19 cellular contexts compared by ENCODE assay signal in the genomic region with DNA sequence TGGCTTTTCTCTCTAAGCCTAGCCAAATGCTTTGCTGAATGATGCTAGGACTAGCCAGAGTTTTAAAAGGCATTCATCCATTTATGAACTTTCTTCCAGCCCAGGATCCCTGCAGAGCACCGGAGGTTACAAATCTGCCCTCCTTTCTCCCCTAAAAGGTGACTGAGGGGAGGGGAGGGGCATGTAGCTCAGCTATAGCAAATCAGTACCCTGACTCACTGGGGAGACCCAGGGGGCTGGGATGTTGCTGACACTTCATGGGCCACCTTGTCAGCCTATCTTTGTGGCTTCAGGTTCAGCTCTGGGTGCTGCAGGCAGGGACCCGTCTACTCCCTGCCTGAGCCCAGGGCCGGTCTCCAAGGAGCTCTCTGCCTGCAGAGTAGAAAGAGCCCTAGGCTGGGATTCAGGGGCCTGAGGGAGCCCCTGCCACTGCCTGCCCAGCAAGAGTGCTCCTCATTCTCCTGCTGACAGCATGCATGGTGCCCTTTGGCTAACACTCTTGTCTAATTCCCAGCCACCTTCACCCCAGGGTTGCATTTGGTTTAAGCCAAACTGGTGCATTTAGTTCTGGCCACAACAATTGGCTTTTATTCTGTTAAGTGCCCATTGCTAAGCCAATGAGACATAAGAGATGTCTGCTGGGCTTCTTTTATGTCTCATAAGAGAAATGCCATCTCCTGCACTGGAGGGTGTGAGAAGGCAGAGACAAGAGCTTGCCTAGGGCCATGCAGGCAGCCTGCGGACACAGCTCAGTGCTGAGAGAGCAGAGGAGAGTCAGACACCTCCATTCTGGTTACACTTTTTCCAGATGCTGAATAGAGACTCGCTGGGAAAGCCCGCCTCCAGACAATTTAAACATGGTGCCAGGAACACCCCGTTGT. TPM values are rescaled to one million over a fixed set of nuclear protein-coding genes. Genes with fewer than 3 reads are reported as not detected.
DNase-seq lines count a peak whose midpoint lies in the region; ATAC-seq, FAIRE-seq and TF ChIP-seq lines count a peak whose summit lies in the region.
"Had no signal": no experiment of that assay in that cellular context is flagged by ENCODE, and none has a peak within 500 bp of the region (broad histone marks: within the 10 kb centered on the region; RNA-seq: fewer than 3 reads in every experiment).

No MANE protein-coding gene starts in this region.

- peak overlapping the region; percentile 26; the same call in 1 of the 2 replicates for H3K27ac ChIP-seq in PC-9
- H3K27ac ChIP-seq in H1 (ENCODE audit: low read depth, low read length), result no peak overlapping the region
- H3K27ac ChIP-seq: lower lobe of right lung, Peyer's patch, right lobe of liver had no signal

- no peak for TF ChIP-seq CTCF in PC-9 (conservative IDR thresholded peaks at IDR 0.05)
- no peak for TF ChIP-seq CTCF in H1 (IDR thresholded peaks at IDR 0.05; ENCODE audit: control extremely low read depth in 1 of 3, insufficient read depth in 1 of 3, low read depth in 1 of 3, low read length in 3 of 3)
- no peak for TF ChIP-seq CTCF in progenitor cell of endocrine pancreas (IDR thresholded peaks at IDR 0.05; ENCODE audit: unreplicated experiment)
- TF ChIP-seq CTCF in foreskin fibroblast (IDR thresholded peaks at IDR 0.05; ENCODE audit: low read depth, low read length), result no peak

- TF ChIP-seq RAD21 in H1 (IDR thresholded peaks at IDR 0.05 in 1 of 2, conservative IDR thresholded peaks at IDR 0.05 in 1 of 2; ENCODE audit: low read depth in 2 of 2, low read length in 2 of 2), result no peak

- H2AFZ ChIP-seq in PC-9 (no peak overlapping the region), H1 (ENCODE audit: low read length) (no peak overlapping the region)

- WGBS in H1 (ENCODE audit: extremely low coverage in 1 of 2, insufficient coverage in 1 of 2, insufficient read length in 1 of 2, insufficient replicate concordance in 2 of 2, low coverage in 1 of 2, low lambda C conversion rate in 2 of 2, missing lambda C conversion rate in 1 of 2), 2 experiments, result 92% methylated on average over 5 of the region's 7 CpGs; no CpG with 5 or more reads in 1 of the 2 experiments

- H3F3A ChIP-seq in PC-9 (ENCODE audit: insufficient read depth, low read depth), result peaks cover 6% of the 10 kb centered on the region; the same call in 1 of the 2 replicates

- no peak overlapping the region for H3K9ac ChIP-seq in H1 (replicated peaks in 1 of 4; ENCODE audit: extremely low read depth in 1 of 4, low read depth in 3 of 4, low read length in 3 of 4)

- peaks cover 20% of the 10 kb centered on the region for H3K4me1 Mint-ChIP-seq in T-helper 2 cell treated with Interferon-gamma antibody and Interleukin-4, amounts not matched to agents 5 μg/mL and 100 μg/mL, for 36 hours (ENCODE audit: low read depth)
- peaks cover 8% of the 10 kb centered on the region for H3K4me1 Mint-ChIP-seq in progenitor cell of endocrine pancreas (ENCODE audit: low read depth)

- no peak overlapping the region for H4K8ac ChIP-seq in H1 (ENCODE audit: extremely low read depth, insufficient read depth, low read length)

- H3K27ac Mint-ChIP-seq in T-helper 2 cell treated with Interferon-gamma antibody and Interleukin-4, amounts not matched to agents 5 μg/mL and 100 μg/mL, for 36 hours, result peak overlapping the region; percentile 55
- H3K27ac Mint-ChIP-seq in progenitor cell of endocrine pancreas, result peak overlapping the region; percentile 59

- H3K27me3 ChIP-seq in PC-9 (ENCODE audit: insufficient read depth, low read depth) (no peaks in the 10 kb centered on the region), H1 (replicated peaks in 1 of 4; ENCODE audit: control insufficient read depth in 3 of 4, extremely low read depth in 1 of 4, insufficient read depth in 3 of 4, low read length in 3 of 4) (no peaks in the 10 kb centered on the region)
- H3K27me3 ChIP-seq: Peyer's patch, right lobe of liver had no signal

- no peak overlapping the region for H3K14ac ChIP-seq in H1 (ENCODE audit: insufficient read length)

- CTCF ChIA-PET in PC-9 (lab: Charles Lee), result interaction anchor here (0.6 kb wide), 1 partner anchor 12 kb away, joined by 3 read pairs; a partner anchor contains a TSS
- CTCF ChIA-PET in H1 (lab: Charles Lee; ENCODE audit: partially characterized antibody), result interaction anchor here (1.0 to 4.9 kb wide), 4 partner anchors 10 to 33 kb away, joined by 3 to 21 read pairs (median 3); a partner anchor contains a TSS

- no peak overlapping the region for H2BK120ac ChIP-seq in H1 (replicated peaks; ENCODE audit: low read depth, low read length)

- no peaks in the 10 kb centered on the region; the same call in 1 of the 2 replicates for H3K79me1 ChIP-seq in H1 (ENCODE audit: low read depth, low read length)

- H4K20me1 ChIP-seq in PC-9 (ENCODE audit: insufficient read depth), result no peaks in the 10 kb centered on the region
- H4K20me1 ChIP-seq in H1 (replicated peaks in 1 of 2; ENCODE audit: control insufficient read depth in 1 of 2, insufficient read depth in 2 of 2, low read length in 2 of 2), result no peaks in the 10 kb centered on the region

- POLR2A ChIA-PET in PC-9 (lab: Charles Lee; ENCODE audit: unreplicated experiment) (interaction anchor here (0.5 kb wide), 1 partner anchor 13 kb away, joined by 3 read pairs; no protein-coding TSS in a partner anchor), H1 (lab: Charles Lee; ENCODE audit: partially characterized antibody) (interaction anchor here (0.8 to 1.7 kb wide), 3 partner anchors 11 to 136 kb away, joined by 3 to 4 read pairs (median 3); a partner anchor contains a TSS)

- H3K18ac ChIP-seq in H1 (ENCODE audit: extremely low read depth, low read length), result no peak overlapping the region

- no peak overlapping the region; the same call in 1 of the 2 replicates for H2BK12ac ChIP-seq in H1 (ENCODE audit: low read depth, low read length)

- H3K23me2 ChIP-seq in H1 (ENCODE audit: low read depth, low read length), result no peaks in the 10 kb centered on the region

- H3K4me1 ChIP-seq in PC-9 (replicated peaks; ENCODE audit: insufficient read depth) (peaks cover 32% of the 10 kb centered on the region), H1 (replicated peaks in 1 of 4; ENCODE audit: control insufficient read depth in 3 of 4, insufficient read depth in 4 of 4, low read length in 3 of 4) (peaks cover 5 to 17% (median 11%) of the 10 kb centered on the region in 4 experiments; a peak in 6 of 7 replicates)
- H3K4me1 ChIP-seq: lower lobe of right lung, Peyer's patch, right lobe of liver had no signal

- TF ChIP-seq EP300 in H1 (IDR thresholded peaks at IDR 0.05; ENCODE audit: borderline replicate concordance in 1 of 2, low read depth in 2 of 2, low read length in 2 of 2), result no peak

- TF ChIP-seq POLR2A in H1 (IDR thresholded peaks at IDR 0.05; ENCODE audit: control extremely low read depth in 1 of 2, low read depth in 2 of 2, low read length in 2 of 2), result no peak

- no peak overlapping the region for H4K5ac ChIP-seq in H1 (ENCODE audit: insufficient read length, low read depth, low read length)

- H3K27me3 Mint-ChIP-seq in T-helper 2 cell treated with Interferon-gamma antibody and Interleukin-4, amounts not matched to agents 5 μg/mL and 100 μg/mL, for 36 hours (ENCODE audit: low read depth), result no peaks in the 10 kb centered on the region
- H3K27me3 Mint-ChIP-seq in progenitor cell of endocrine pancreas, result no peaks in the 10 kb centered on the region
- H3K27me3 Mint-ChIP-seq: IgD-negative memory B cell had no signal

- no peaks in the 10 kb centered on the region for H3K9me2 ChIP-seq in PC-9 (ENCODE audit: insufficient read depth)

- H3K56ac ChIP-seq in H1 (replicated peaks; ENCODE audit: insufficient read length, low read depth, low read length), result no peak overlapping the region

- FAIRE-seq in H1 (lab: Jason Lieb, UNC), result no peak

- no peak overlapping the region for H3K23ac ChIP-seq in H1 (ENCODE audit: insufficient read length)

- H3K9me3 ChIP-seq in PC-9 (ENCODE audit: insufficient read depth, low read depth) (no peaks in the 10 kb centered on the region), H1 (ENCODE audit: insufficient read depth in 2 of 2, low read depth in 1 of 2, low read length in 1 of 2) (no peaks in the 10 kb centered on the region; a peak in 1 of 4 replicates)
- H3K9me3 ChIP-seq: lower lobe of right lung, Peyer's patch, right lobe of liver had no signal

- no peak overlapping the region for H4K91ac ChIP-seq in H1 (replicated peaks; ENCODE audit: insufficient read length, low read length)

- no peaks in the 10 kb centered on the region for H3K36me3 ChIP-seq in PC-9 (ENCODE audit: low read depth)
- H3K36me3 ChIP-seq in H1 (ENCODE audit: control insufficient read depth in 2 of 4, insufficient read depth in 4 of 4, low read length in 3 of 4), result no peaks in the 10 kb centered on the region
- H3K36me3 ChIP-seq: lower lobe of right lung, Peyer's patch, right lobe of liver had no signal

- H3K79me2 ChIP-seq in PC-9 (ENCODE audit: low read depth), result peaks cover 9% of the 10 kb centered on the region; the same call in 1 of the 2 replicates
- H3K79me2 ChIP-seq in H1 (ENCODE audit: control insufficient read depth in 1 of 2, insufficient read depth in 2 of 2, low read length in 2 of 2), result peaks cover 0 to 21% of the 10 kb centered on the region in 2 experiments; a peak in 3 of 4 replicates

- no peak for ATAC-seq in HG03469 (IDR thresholded peaks at IDR 0.05; ENCODE audit: unreplicated experiment)

- peaks cover 38% of the 10 kb centered on the region for H3K36me3 Mint-ChIP-seq in T-helper 2 cell treated with Interferon-gamma antibody and Interleukin-4, amounts not matched to agents 5 μg/mL and 100 μg/mL, for 36 hours (ENCODE audit: low read depth)
- H3K36me3 Mint-ChIP-seq in progenitor cell of endocrine pancreas (ENCODE audit: insufficient read depth), result peaks cover 8% of the 10 kb centered on the region

- H3K4me3 ChIP-seq in PC-9, result no peak overlapping the region
- no peak overlapping the region for H3K4me3 ChIP-seq in H1 (ENCODE audit: extremely low read depth in 1 of 4, insufficient read depth in 2 of 4, low read depth in 3 of 4, low read length in 4 of 4)
- no peak overlapping the region for H3K4me3 ChIP-seq in foreskin fibroblast (ENCODE audit: low read depth in 1 of 2, low read length in 2 of 2)
- H3K4me3 ChIP-seq: lower lobe of right lung, Peyer's patch, right lobe of liver had no signal

- H2BK20ac ChIP-seq in H1 (ENCODE audit: low read length), result no peak overlapping the region

- peak overlapping the region; percentile 26; the same call in 1 of the 2 replicates for H2BK5ac ChIP-seq in H1 (ENCODE audit: low read depth, low read length)

- peaks cover 15% of the 10 kb centered on the region for H3K9me3 Mint-ChIP-seq in T-helper 2 cell treated with Interferon-gamma antibody and Interleukin-4, amounts not matched to agents 5 μg/mL and 100 μg/mL, for 36 hours
- no peaks in the 10 kb centered on the region for H3K9me3 Mint-ChIP-seq in progenitor cell of endocrine pancreas (ENCODE audit: low read depth)
- H3K9me3 Mint-ChIP-seq: neural crest cell had no signal

- no peak for DNase-seq in T-helper 2 cell treated with Interferon-gamma antibody and Interleukin-4, amounts not matched to agents 5 μg/mL and 100 μg/mL, for 36 hours (ENCODE audit: low spot score)
- no peak for DNase-seq in T-helper 2 cell
- DNase-seq in PC-9, result no peak
- DNase-seq in H1 (ENCODE audit: low read depth in 1 of 2, low spot score in 2 of 2), result no peak
- DNase-seq in progenitor cell of endocrine pancreas (ENCODE audit: low spot score, unreplicated experiment), result no peak
- no peak for DNase-seq in 8988T
- DNase-seq in foreskin fibroblast, result no peak
- DNase-seq: GF-D8; lower lobe of right lung; NCI-H1105 treated with DMSO at 0.1 percent for 48 hours; NCI-H524; Peyer's patch; right lobe of liver; stimulated activated CD4-positive, alpha-beta T cell treated with anti-CD3 and anti-CD28 coated beads, Interleukin-4, amount 100 ng/mL, for 24 hours had no signal

- BruUV-seq in PC-9 (replicated peaks; lab: Mats Ljungman, UMichigan), result no TSS peak

- no peak overlapping the region for H3K4me3 Mint-ChIP-seq in T-helper 2 cell treated with Interferon-gamma antibody and Interleukin-4, amounts not matched to agents 5 μg/mL and 100 μg/mL, for 36 hours
- no peak overlapping the region for H3K4me3 Mint-ChIP-seq in progenitor cell of endocrine pancreas (ENCODE audit: low read depth)
- H3K4me3 Mint-ChIP-seq: IgD-negative memory B cell; neural crest cell; T-helper 1 cell treated with Interleukin-12 subunit alpha and Interleukin-12 subunit beta and Interleukin-4 antibody, amounts not matched to agents 30 μg/mL and 1 μg/mL, for 36 hours had no signal

- H3K4ac ChIP-seq in H1 (replicated peaks; ENCODE audit: insufficient read length, low read depth, low read length), result no peak overlapping the region

- intact Hi-C loops in PC-9 (cut with micrococcal nuclease; ENCODE audit: unreplicated experiment), result no loop called here

- no peak overlapping the region for H2AK5ac ChIP-seq in H1 (ENCODE audit: low read depth, low read length)

- H3K4me2 ChIP-seq in PC-9, result no peak overlapping the region
- 0 out of 4 replicates have a peak overlapping the region, but pooled peaks of 1 of the 2 experiments have one; percentile 8 for H3K4me2 ChIP-seq in H1 (ENCODE audit: insufficient read depth in 1 of 2, low read depth in 2 of 2, low read length in 2 of 2)

- peak overlapping the region; percentile 67; the same call in 1 of the 2 replicates for H2BK15ac ChIP-seq in H1 (ENCODE audit: low read length)

RNA-seq across cellular contexts. Expression of a gene that starts 11.9 kb away (rescaled TPM):
- 51.0 and 64.2 TPM in 2 replicates for total RNA-seq in PC-9 (2021)
- 74.3 and 78.0 TPM in 2 replicates for total RNA-seq in H1 (2021; fragmentation: NEBNext Ultra II Directional; extraction: Animal tissue kit (Norgen Biotek cat#: 25700))
- polyA plus RNA-seq in H1 (2011; rRNA removed), result 14.7 and 17.4 TPM in 2 replicates
- 33.5 TPM for polyA plus RNA-seq in H1 (2011; cell fraction: cytosol; rRNA removed)
- 9.6 TPM for polyA plus RNA-seq in H1 (2011; cell fraction: nucleus; rRNA removed)
- polyA plus RNA-seq in H1 (2012, experiment 1 of 2), result 26.0 to 46.1 TPM (median 36.2 TPM) in 4 replicates
- 0.60 TPM for polyA plus RNA-seq in H1 (2012, experiment 2 of 2)
- polyA plus RNA-seq in H1 (2013, experiment 1 of 2), result 31.8 TPM
- 31.1 TPM for polyA plus RNA-seq in H1 (2013, experiment 2 of 2)
- polyA minus RNA-seq in H1 (2011; rRNA and poly(A)+ RNA removed), result 101 and 126 TPM in 2 replicates
- 69.3 TPM for polyA minus RNA-seq in H1 (2011; cell fraction: cytosol; rRNA and poly(A)+ RNA removed)
- polyA minus RNA-seq in H1 (2011; cell fraction: nucleus; rRNA and poly(A)+ RNA removed), result 48.6 TPM
- total RNA-seq in progenitor cell of endocrine pancreas, result 85.1 and 88.9 TPM in 2 replicates

RNA-seq across cellular contexts. Expression of a gene that starts 41.3 kb away (rescaled TPM):
- not detected in 2 replicates for total RNA-seq in PC-9 (2021)
- total RNA-seq in H1 (2021; fragmentation: NEBNext Ultra II Directional; extraction: Animal tissue kit (Norgen Biotek cat#: 25700)), result not detected in 2 replicates
- not detected in 2 replicates for polyA plus RNA-seq in H1 (2011; rRNA removed)
- not detected for polyA plus RNA-seq in H1 (2011; cell fraction: cytosol; rRNA removed)
- not detected for polyA plus RNA-seq in H1 (2011; cell fraction: nucleus; rRNA removed)
- polyA plus RNA-seq in H1 (2012, experiment 1 of 2), result 0.08 to 0.15 TPM in 2 of 4 replicates, not detected in the others
- not detected for polyA plus RNA-seq in H1 (2012, experiment 2 of 2)
- polyA plus RNA-seq in H1 (2013, experiment 1 of 2), result not detected
- polyA plus RNA-seq in H1 (2013, experiment 2 of 2), result not detected
- polyA minus RNA-seq in H1 (2011; rRNA and poly(A)+ RNA removed), result not detected in 2 replicates
- not detected for polyA minus RNA-seq in H1 (2011; cell fraction: cytosol; rRNA and poly(A)+ RNA removed)
- polyA minus RNA-seq in H1 (2011; cell fraction: nucleus; rRNA and poly(A)+ RNA removed), result not detected
- total RNA-seq in progenitor cell of endocrine pancreas, result not detected in 2 replicates
- total RNA-seq: dermis blood vessel endothelial cell, lower lobe of right lung, neural crest cell, Peyer's patch, right lobe of liver had no signal
- polyA plus RNA-seq: IgD-negative memory B cell had no signal
